8 cellular contexts compared by ENCODE assay signal in genomic region chr3:157905885-157906284, GRCh38.
"Had no signal": no experiment of that assay in that cellular context is flagged by ENCODE, and none has a peak within 500 bp of the region (broad histone marks: within the 10 kb centered on the region; RNA-seq: fewer than 3 reads in every experiment).

No MANE protein-coding gene starts in this region.

- DNase-seq: GDM1, GF-D8 had no signal

- FAIRE-seq: G401.6, GM12878, GM12891, GM12892, GM18507, GM19239 had no signal

- ATAC-seq: GM12878 had no signal

- H3K4me3 ChIP-seq: GM12878 had no signal
